Comparison of ENCODE assay signal across 26 cellular contexts in genomic region chr2:119333833-119334232, GRCh38.
"Had no signal": no experiment of that assay in that cellular context is flagged by ENCODE, and none has a peak within 500 bp of the region (broad histone marks: within the 10 kb centered on the region; RNA-seq: fewer than 3 reads in every experiment).

No MANE protein-coding gene starts in this region.

- H3K4me1 ChIP-seq: stomach, suprapubic skin, testis, thyroid gland, tibial artery, tibial nerve, transverse colon, upper lobe of left lung, upper lobe of right lung, uterus, vagina had no signal

- H3K27me3 ChIP-seq: stomach, suprapubic skin, testis, thyroid gland, tibial artery, tibial nerve, transverse colon, upper lobe of left lung, upper lobe of right lung, uterus, vagina had no signal

- H3K27ac ChIP-seq: stomach, suprapubic skin, testis, thoracic aorta, thyroid gland, tibial artery, tibial nerve, transverse colon, upper lobe of left lung, upper lobe of right lung, uterus, vagina had no signal

- ATAC-seq: stimulated activated effector memory CD8-positive, alpha-beta T cell treated with anti-CD3 and anti-CD28 coated beads, Interleukin-12 subunit alpha, Interleukin-12 subunit beta, amount 100 ng/mL, for 72 hours; stimulated activated memory B cell treated with anti-CD40 and anti-IgM and Interleukin-4, amounts not matched to agents 10 μg/mL and 1 μg/mL and 100 μg/mL, for 72 hours; stimulated activated naive B cell treated with anti-CD40 and anti-IgM and Interleukin-4, amounts not matched to agents 10 μg/mL and 1 μg/mL and 100 μg/mL, for 72 hours; stimulated activated naive CD8-positive, alpha-beta T cell treated with anti-CD3 and anti-CD28 coated beads, Interleukin-15, amount 100 ng/mL, for 72 hours; stimulated activated naive CD8-positive, alpha-beta T cell treated with anti-CD3 and anti-CD28 coated beads, Interleukin-15, Interleukin-2, amounts not matched to agents 100 U/mL and 50 U/mL, for 24 hours; upper lobe of right lung had no signal

- H3K4me3 ChIP-seq: stomach, suprapubic skin, testis, thoracic aorta, thyroid gland, tibial artery, tibial nerve, transverse colon, upper lobe of left lung, upper lobe of right lung, uterus, vagina had no signal

- DNase-seq: stimulated activated CD4-positive, alpha-beta T cell treated with anti-CD3 and anti-CD28 coated beads, Interleukin-2, amount 100 ng/mL, for 48 hours; stimulated activated CD4-positive, alpha-beta T cell treated with anti-CD3 and anti-CD28 coated beads, Interleukin-4, amount 100 ng/mL, for 1 hour; stimulated activated CD4-positive, alpha-beta T cell treated with anti-CD3 and anti-CD28 coated beads, Interleukin-4, amount 100 ng/mL, for 24 hours; stimulated activated CD4-positive, alpha-beta T cell treated with anti-CD3 and anti-CD28 coated beads, Interleukin-4, amount 100 ng/mL, for 4 hours; stimulated activated CD8-positive, alpha-beta memory T cell treated with anti-CD3 and anti-CD28 coated beads, Interleukin-4, amount 100 ng/mL, for 48 hours; stimulated activated naive B cell treated with anti-CD40 and anti-IgM and Interleukin-4, amounts not matched to agents 10 μg/mL and 1 μg/mL and 100 μg/mL, for 72 hours; stimulated activated naive CD4-positive, alpha-beta T cell; stimulated activated naive CD4-positive, alpha-beta T cell treated with Interleukin-2 at 50 U/mL for 16 hours; stimulated activated naive CD8-positive, alpha-beta T cell treated with anti-CD3 and anti-CD28 coated beads, Interleukin-15, amount 100 ng/mL, for 72 hours; stimulated activated naive CD8-positive, alpha-beta T cell treated with anti-CD3 and anti-CD28 coated beads, Interleukin-15, Interleukin-2, amounts not matched to agents 100 U/mL and 50 U/mL, for 24 hours; stomach; substantia nigra; testis; thyroid gland; tibial artery; transverse colon; trophoblast cell; upper lobe of left lung; upper lobe of right lung; uterus had no signal

- H3K36me3 ChIP-seq: thoracic aorta, thyroid gland, transverse colon, upper lobe of right lung had no signal

- H3K9me3 ChIP-seq: stomach, suprapubic skin, testis, thoracic aorta, thyroid gland, tibial artery, tibial nerve, transverse colon, upper lobe of left lung, upper lobe of right lung, uterus, vagina had no signal
